ENCODE assay signal across 24 cellular contexts in genomic region chr4:57205580-57205979, GRCh38.
"Had no signal": no experiment of that assay in that cellular context is flagged by ENCODE, and none has a peak within 500 bp of the region (broad histone marks: within the 10 kb centered on the region; RNA-seq: fewer than 3 reads in every experiment).

No MANE protein-coding gene starts in this region.

- FAIRE-seq: endometrium, endothelial cell of umbilical vein, frontal cortex had no signal

- H3K4me1 ChIP-seq: colonic mucosa, esophagus muscularis mucosa, foreskin keratinocyte, gastroesophageal sphincter, heart left ventricle, left lung, lower lobe of right lung had no signal

- H3K4me1 Mint-ChIP-seq: endodermal cell, immature natural killer cell had no signal

- H3K79me2 ChIP-seq: hepatocyte had no signal

- H3K4me2 ChIP-seq: hepatocyte had no signal

- H3K9me3 Mint-ChIP-seq: dendritic cell treated with granulocyte-macrophage colony-stimulating factor and Interleukin-4, amounts not matched to agents 40 ng/mL and 50 ng/mL, for 4 days; immature natural killer cell had no signal

- H3K4me3 ChIP-seq: colonic mucosa, esophagus muscularis mucosa, gastroesophageal sphincter, heart left ventricle, hepatocyte, left lung, lower lobe of right lung, mucosa of descending colon had no signal

- H3K4me3 Mint-ChIP-seq: dendritic cell treated with granulocyte-macrophage colony-stimulating factor and Interleukin-4, amounts not matched to agents 40 ng/mL and 50 ng/mL, for 4 days; effector memory CD8-positive, alpha-beta T cell; endodermal cell; immature natural killer cell; mesothelial cell of epicardium had no signal

- H3K36me3 Mint-ChIP-seq: immature natural killer cell, mesothelial cell of epicardium had no signal

- DNase-seq: colonic mucosa; cortex of kidney; effector CD8-positive, alpha-beta T cell; effector memory CD8-positive, alpha-beta T cell; endodermal cell; foreskin keratinocyte; heart left ventricle; hypothalamus; immature natural killer cell; islet precursor cell; left cardiac atrium; left lung; left ventricle myocardium superior; lower lobe of right lung; mesenchymal stem cell; mucosa of descending colon had no signal

- H3K9me3 ChIP-seq: colonic mucosa, esophagus muscularis mucosa, gastroesophageal sphincter, heart left ventricle, left lung, lower lobe of right lung, mucosa of descending colon had no signal

- H3K27ac ChIP-seq: colonic mucosa, esophagus muscularis mucosa, foreskin keratinocyte, gastroesophageal sphincter, heart left ventricle, hepatocyte, left lung, lower lobe of right lung had no signal

- H3K27me3 ChIP-seq: colonic mucosa, esophagus muscularis mucosa, gastroesophageal sphincter, hepatocyte, left lung had no signal

- H2AFZ ChIP-seq: hepatocyte had no signal

- H3K27me3 Mint-ChIP-seq: dendritic cell treated with granulocyte-macrophage colony-stimulating factor and Interleukin-4, amounts not matched to agents 40 ng/mL and 50 ng/mL, for 4 days had no signal

- H3K27ac Mint-ChIP-seq: dendritic cell treated with granulocyte-macrophage colony-stimulating factor and Interleukin-4, amounts not matched to agents 40 ng/mL and 50 ng/mL, for 4 days; effector memory CD8-positive, alpha-beta T cell; endodermal cell; immature natural killer cell; mesothelial cell of epicardium had no signal

- H3K36me3 ChIP-seq: colonic mucosa, esophagus muscularis mucosa, gastroesophageal sphincter, heart left ventricle, left lung, lower lobe of right lung had no signal
